ENCODE assay signal across 17 cellular contexts in the genomic region with DNA sequence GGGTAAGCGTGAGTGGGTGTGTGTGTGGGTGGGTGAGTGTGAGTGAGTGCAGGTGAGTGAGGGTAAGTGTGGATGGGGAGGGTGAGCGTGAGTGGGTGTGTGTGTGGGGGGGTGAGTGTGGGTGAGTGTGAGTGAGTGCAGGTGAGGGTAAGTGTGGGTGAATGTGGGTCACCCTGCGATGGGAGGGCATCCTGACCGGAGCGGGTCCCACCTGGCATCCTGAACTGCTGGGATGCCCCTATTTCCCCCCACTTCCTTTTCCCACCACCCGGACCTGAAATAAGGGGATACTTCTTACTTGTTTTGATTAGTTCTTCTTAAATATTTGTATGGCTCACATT. TPM values are rescaled to one million over a fixed set of nuclear protein-coding genes. Genes with fewer than 3 reads are reported as not detected.
DNase-seq lines count a peak whose midpoint lies in the region; ATAC-seq, FAIRE-seq and TF ChIP-seq lines count a peak whose summit lies in the region.
"Had no signal": no experiment of that assay in that cellular context is flagged by ENCODE, and none has a peak within 500 bp of the region (broad histone marks: within the 10 kb centered on the region; RNA-seq: fewer than 3 reads in every experiment).

No MANE protein-coding gene starts in this region.

- H3K4me2 ChIP-seq in K562 (ENCODE audit: insufficient read depth, low read length): no peak overlapping the region

- TF ChIP-seq CTCF in natural killer cell (IDR thresholded peaks at IDR 0.05): no peak
- TF ChIP-seq CTCF in K562 (IDR thresholded peaks at IDR 0.05 in 2 of 3, conservative IDR thresholded peaks at IDR 0.05 in 1 of 3; ENCODE audit: insufficient read depth in 2 of 3, low read depth in 1 of 3, low read length in 3 of 3): no peak
- TF ChIP-seq CTCF in lower lobe of right lung (IDR thresholded peaks at IDR 0.05): no peak

- H3K4me1 ChIP-seq in K562 (replicated peaks in 1 of 2; ENCODE audit: control insufficient read depth in 2 of 2, insufficient read depth in 2 of 2, low read length in 2 of 2) (no peaks in the 10 kb centered on the region), lower lobe of right lung (peaks cover 4% of the 10 kb centered on the region), thymus (ENCODE audit: control insufficient read depth, insufficient read depth, low read length) (no peaks in the 10 kb centered on the region)

- intact Hi-C loops in natural killer cell (cut with micrococcal nuclease) (no loop called here), K562 (cut with micrococcal nuclease) (no loop called here), lower lobe of right lung (cut with DNase I) (no loop called here)

- peaks cover 6 to 17% of the 10 kb centered on the region in 2 donors for H3K27me3 Mint-ChIP-seq in natural killer cell (ENCODE audit: low read depth in 2 of 2)
- peaks cover 0 to 14% of the 10 kb centered on the region in 2 donors for H3K27me3 Mint-ChIP-seq in natural killer cell treated with Interleukin-12 subunit alpha and Interleukin-12 subunit beta and Interleukin-15 and Interleukin-18, amount 100 ng/mL, for 72 hours

- no peak for TF ChIP-seq EP300 in K562 (IDR thresholded peaks at IDR 0.05; ENCODE audit: low read length)

- POLR2A ChIA-PET in K562 (lab: Yijun Ruan, JAX): no interaction called here

- ATAC-seq in natural killer cell (peak in 1 of 3 donors; percentile 17), K562 (no peak), lower lobe of right lung (peak; percentile 36 to 42), GM18502 (IDR thresholded peaks at IDR 0.05; ENCODE audit: poor library complexity, unreplicated experiment) (no peak)
- ATAC-seq in natural killer cell treated with Interleukin-12 subunit alpha and Interleukin-12 subunit beta and Interleukin-15 and Interleukin-18, amount 100 ng/mL, for 72 hours: no peak

- no peak for DNase-seq in natural killer cell
- no peak for DNase-seq in natural killer cell treated with Interleukin-12 subunit alpha and Interleukin-12 subunit beta and Interleukin-15 and Interleukin-18, amount 100 ng/mL, for 72 hours (ENCODE audit: low spot score)
- no peak for DNase-seq in K562 (ENCODE audit: extremely low read depth in 1 of 4, low spot score in 3 of 4)
- DNase-seq in lower lobe of right lung: no peak
- DNase-seq in NCI-H2171 treated with DMSO at 0.1 percent for 48 hours (lab: John Stamatoyannopoulos, UW): no peak
- DNase-seq in NCI-H2227 treated with DMSO at 0.1 percent for 48 hours (lab: John Stamatoyannopoulos, UW): no peak
- DNase-seq: C1 segment of cervical spinal cord; CD4-positive, alpha-beta T cell; DMS79 treated with DMSO at 0.1 percent for 48 hours; EL; HCEC 1CT had no signal

- H3K27me3 ChIP-seq in K562 (ENCODE audit: control insufficient read depth in 2 of 2, insufficient read depth in 2 of 2, low read length in 2 of 2): peaks cover 7 to 17% of the 10 kb centered on the region in 2 experiments; a peak in 4 of 5 replicates
- H3K27me3 ChIP-seq in lower lobe of right lung (ENCODE audit: low read depth): peaks cover 5% of the 10 kb centered on the region
- no peaks in the 10 kb centered on the region for H3K27me3 ChIP-seq in thymus (ENCODE audit: control insufficient read depth, insufficient read depth)

- no peak for TF ChIP-seq POLR2A in K562 (conservative IDR thresholded peaks at IDR 0.05)

- FAIRE-seq in K562 (lab: Jason Lieb, UNC): no peak
- FAIRE-seq: G401.6, GM12891, GM19239 had no signal

- no peaks in the 10 kb centered on the region for H3K79me2 ChIP-seq in K562 (ENCODE audit: control insufficient read depth, insufficient read depth, low read length)

- H3K4me3 ChIP-seq in K562 (no peak overlapping the region), lower lobe of right lung (no peak overlapping the region), thymus (ENCODE audit: low read length) (no peak overlapping the region)

- peaks cover 6 to 8% of the 10 kb centered on the region in 2 donors for H3K9me3 Mint-ChIP-seq in natural killer cell
- H3K9me3 Mint-ChIP-seq in natural killer cell treated with Interleukin-12 subunit alpha and Interleukin-12 subunit beta and Interleukin-15 and Interleukin-18, amount 100 ng/mL, for 72 hours: peaks cover 9% of the 10 kb centered on the region
- H3K9me3 Mint-ChIP-seq: CD4-positive, alpha-beta T cell had no signal

- no peak overlapping the region for H3K9ac ChIP-seq in K562 (ENCODE audit: insufficient read depth in 1 of 2, low read depth in 2 of 2, low read length in 2 of 2)

- no TSS peak for BruUV-seq in K562 (replicated peaks; lab: Mats Ljungman, UMichigan)

- TF ChIP-seq RAD21 in K562 (CRISPR knock-in tag; conservative IDR thresholded peaks at IDR 0.05 in 1 of 2, IDR thresholded peaks at IDR 0.05 in 1 of 2): no peak

- H3K9me1 ChIP-seq in K562 (ENCODE audit: control insufficient read depth, insufficient read depth, low read length): no peaks in the 10 kb centered on the region

- CTCF ChIA-PET in K562 (lab: Yijun Ruan, JAX; ENCODE audit: low intra/inter-chr PET ratio): no interaction called here

- in situ Hi-C loops in K562 (cut with MboI): no loop called here

- no peak overlapping the region for H3K4me3 Mint-ChIP-seq in natural killer cell
- no peak overlapping the region for H3K4me3 Mint-ChIP-seq in natural killer cell treated with Interleukin-12 subunit alpha and Interleukin-12 subunit beta and Interleukin-15 and Interleukin-18, amount 100 ng/mL, for 72 hours
- H3K4me3 Mint-ChIP-seq: B cell; CD4-positive, alpha-beta T cell had no signal

- 16% methylated on average over 5 of the region's 6 CpGs for WGBS in K562 (ENCODE audit: insufficient coverage, low coverage, missing lambda C conversion rate)
- WGBS in thymus: 82% methylated on average over 6 of the region's 6 CpGs

- H3K27ac ChIP-seq in K562 (ENCODE audit: extremely low read depth, low read depth, low read length) (no peak overlapping the region), lower lobe of right lung (no peak overlapping the region), thymus (ENCODE audit: low read depth) (peak overlapping the region; percentile 10)

- H3K9me3 ChIP-seq in K562 (replicated peaks; ENCODE audit: control insufficient read depth, insufficient read depth, low read depth, low read length) (no peaks in the 10 kb centered on the region; the same call in 1 of the 2 replicates), lower lobe of right lung (no peaks in the 10 kb centered on the region), thymus (ENCODE audit: control insufficient read depth) (peaks cover 1% of the 10 kb centered on the region)

- no peak overlapping the region for H2AFZ ChIP-seq in K562 (ENCODE audit: low read depth, low read length)

- peaks cover 0 to 13% of the 10 kb centered on the region in 2 donors for H3K4me1 Mint-ChIP-seq in natural killer cell
- peaks cover 0 to 5% of the 10 kb centered on the region in 2 donors for H3K4me1 Mint-ChIP-seq in natural killer cell treated with Interleukin-12 subunit alpha and Interleukin-12 subunit beta and Interleukin-15 and Interleukin-18, amount 100 ng/mL, for 72 hours (ENCODE audit: low read depth in 2 of 2)
- H3K4me1 Mint-ChIP-seq: B cell had no signal

- H3K36me3 ChIP-seq in K562 (ENCODE audit: control insufficient read depth, insufficient read depth, low read length) (no peaks in the 10 kb centered on the region), lower lobe of right lung (no peaks in the 10 kb centered on the region), thymus (ENCODE audit: control insufficient read depth, insufficient read depth) (no peaks in the 10 kb centered on the region)

- H4K20me1 ChIP-seq in K562 (replicated peaks; ENCODE audit: control insufficient read depth, insufficient read depth, low read length): no peaks in the 10 kb centered on the region; the same call in 1 of the 2 replicates

- H3K36me3 Mint-ChIP-seq in natural killer cell: no peaks in the 10 kb centered on the region
- H3K36me3 Mint-ChIP-seq in natural killer cell treated with Interleukin-12 subunit alpha and Interleukin-12 subunit beta and Interleukin-15 and Interleukin-18, amount 100 ng/mL, for 72 hours: no peaks in the 10 kb centered on the region

- peak overlapping the region; percentile 49 to 68 for H3K27ac Mint-ChIP-seq in natural killer cell
- H3K27ac Mint-ChIP-seq in natural killer cell treated with Interleukin-12 subunit alpha and Interleukin-12 subunit beta and Interleukin-15 and Interleukin-18, amount 100 ng/mL, for 72 hours: no peak overlapping the region
- H3K27ac Mint-ChIP-seq: B cell; CD4-positive, alpha-beta T cell had no signal

TF ChIP-seq in K562, 482 proteins besides CTCF, POLR2A, EP300 and RAD21 (continues in another document):
- peak; percentile 58; the same call in 1 of the 2 replicates for TF ChIP-seq ZNF740 (CRISPR knock-in tag; IDR thresholded peaks at IDR 0.05)
- no peak for TF ChIP-seq ZNF740 (tag; IDR thresholded peaks at IDR 0.05)

RNA-seq across cellular contexts. Expression of gene ING2, which starts 49.5 kb away (rescaled TPM):
- total RNA-seq in natural killer cell: 10 to 100 TPM in 2 of 3 donors, 1 to 10 TPM in 1; 7.2 to 17.1 (median 10.9) TPM
- 1 to 10 TPM; 6.3 to 7.7 TPM for total RNA-seq in natural killer cell treated with Interleukin-12 subunit alpha and Interleukin-12 subunit beta and Interleukin-15 and Interleukin-18, amount 100 ng/mL, for 72 hours
- 1.8 and 14.2 TPM in 2 replicates for total RNA-seq in K562 (2011; cell fraction: chromatin; rRNA removed; ENCODE audit: low replicate concordance)
- total RNA-seq in K562 (2011; cell fraction: nucleolus; rRNA removed): 2.3 and 2.8 TPM in 2 replicates
- 5.6 and 6.2 TPM in 2 replicates for total RNA-seq in K562 (2011; cell fraction: nucleoplasm; rRNA removed)
- 12.4 and 12.5 TPM in 2 replicates for total RNA-seq in K562 (2014; rRNA removed)
- 13.8 and 15.1 TPM in 2 replicates for total RNA-seq in K562 (2014; rRNA removed; fragmentation: Illumina TruSeq; extraction: Trizol)
- total RNA-seq in K562 (2015; rRNA removed; fragmentation: Illumina TruSeq; extraction: Trizol): 16.9 and 17.5 TPM in 2 replicates
- 8.7 and 10.0 TPM in 2 replicates for total RNA-seq in K562 (2021)
- 8.3 and 9.5 TPM in 2 replicates for polyA plus RNA-seq in K562 (2011; rRNA removed)
- 2.9 and 3.8 TPM in 2 replicates for polyA plus RNA-seq in K562 (2011; cell fraction: cytosol; rRNA removed)
- 3.5 and 4.5 TPM in 2 replicates for polyA plus RNA-seq in K562 (2011; cell fraction: nucleus; rRNA removed)
- 10.9 and 14.7 TPM in 2 replicates for polyA plus RNA-seq in K562 (2012)
- 18.0 and 21.4 TPM in 2 replicates for polyA plus RNA-seq in K562 (2014; fragmentation: Illumina TruSeq; extraction: Trizol)
- polyA plus RNA-seq in K562 (2014; fragmentation: Nextera tagmentation; extraction: Ambion mirVana): 1 to 10 TPM; 2.9 to 4.2 TPM
- 12.5 and 18.6 TPM in 2 replicates for polyA plus RNA-seq in K562 (2014; rRNA removed)
- polyA minus RNA-seq in K562 (2011; rRNA and poly(A)+ RNA removed): 4.5 and 7.3 TPM in 2 replicates
- 2.9 and 4.9 TPM in 2 replicates for polyA minus RNA-seq in K562 (2011; cell fraction: cytosol; rRNA and poly(A)+ RNA removed)
- 2.4 and 6.7 TPM in 2 replicates for polyA minus RNA-seq in K562 (2011; cell fraction: nucleus; rRNA and poly(A)+ RNA removed)
- 9.5 TPM for total RNA-seq in lower lobe of right lung
- 26.6 TPM for polyA plus RNA-seq in thymus

Comparison
In these comparisons a context has a peak if more than half of its experiments do, and no peak if none do; other contexts are left out.
1. H3K27ac Mint-ChIP-seq: peak in natural killer cell (2 of 2); none in natural killer cell treated with Interleukin-12 subunit alpha and Interleukin-12 subunit beta and Interleukin-15 and Interleukin-18, amount 100 ng/mL, for 72 hours (0 of 2).
2. ATAC-seq: peak in lower lobe of right lung (2 of 2); none in natural killer cell treated with Interleukin-12 subunit alpha and Interleukin-12 subunit beta and Interleukin-15 and Interleukin-18, amount 100 ng/mL, for 72 hours (0 of 2), K562 (single experiment) and GM18502 (single experiment).